In genomic region chr19:39167461-39168257, GRCh38 we compare ENCODE assay signal across 1 cellular context.
TF ChIP-seq lines count a peak whose summit lies in the region.

No MANE protein-coding gene starts in this region.

TF ChIP-seq in GM23338, 12 proteins besides CTCF, POLR2A, EP300 and RAD21 (continued from another document):
- TF ChIP-seq ZNF462 (CRISPR knock-in tag; IDR thresholded peaks at IDR 0.05) (no peak), CREB1 (CRISPR knock-in tag; IDR thresholded peaks at IDR 0.05; ENCODE audit: low read depth) (no peak), POLR2AphosphoS5 (IDR thresholded peaks at IDR 0.05; ENCODE audit: low read depth) (no peak), NANOG (IDR thresholded peaks at IDR 0.05; ENCODE audit: borderline replicate concordance) (no peak), STAT1 (IDR thresholded peaks at IDR 0.05; ENCODE audit: unreplicated experiment) (no peak), REST (IDR thresholded peaks at IDR 0.05; ENCODE audit: unreplicated experiment) (no peak), JUNB (IDR thresholded peaks at IDR 0.05; ENCODE audit: unreplicated experiment) (no peak), ZNF114 (CRISPR knock-in tag; IDR thresholded peaks at IDR 0.05) (no peak)
